Comparison of ENCODE assay signal across 10 cellular contexts in the genomic region with DNA sequence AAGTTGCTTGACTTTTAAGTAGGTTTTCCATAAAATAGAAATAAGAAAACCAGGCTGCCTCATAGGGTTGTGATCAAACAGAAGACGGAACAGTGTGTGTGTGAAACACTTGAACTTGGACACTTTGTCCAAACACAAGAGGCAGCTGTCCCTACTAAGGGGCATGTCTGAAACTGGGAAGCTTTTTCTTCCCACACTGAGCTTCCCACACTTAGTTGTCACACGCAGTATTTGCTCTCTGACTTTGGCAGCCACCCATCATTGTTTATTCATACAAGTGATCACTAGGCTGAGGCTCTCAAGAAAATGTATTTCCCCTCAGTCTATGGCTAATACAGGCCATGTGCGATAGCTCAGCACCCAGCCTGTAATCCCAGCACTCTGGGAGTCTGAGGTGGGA. TPM values are rescaled to one million over a fixed set of nuclear protein-coding genes. Genes with fewer than 3 reads are reported as not detected.
DNase-seq lines count a peak whose midpoint lies in the region; ATAC-seq and TF ChIP-seq lines count a peak whose summit lies in the region.
"Had no signal": no experiment of that assay in that cellular context is flagged by ENCODE, and none has a peak within 500 bp of the region (broad histone marks: within the 10 kb centered on the region; RNA-seq: fewer than 3 reads in every experiment).

No MANE protein-coding gene starts in this region.

- no peak overlapping the region for H3K4me3 Mint-ChIP-seq in activated T-helper 1 cell treated with anti-CD3 and anti-CD28 coated beads, Interleukin-12 subunit alpha, Interleukin-12 subunit beta, Interleukin-2, Interleukin-4 antibody, amounts not matched to agents 30 ng/mL and 10 ng/mL and 1 ng/mL, durations not matched to agents 14 hours and 24 hours and 36 hours

- H3K36me3 Mint-ChIP-seq in activated T-helper 1 cell treated with anti-CD3 and anti-CD28 coated beads, Interleukin-12 subunit alpha, Interleukin-12 subunit beta, Interleukin-2, Interleukin-4 antibody, amounts not matched to agents 30 ng/mL and 10 ng/mL and 1 ng/mL, durations not matched to agents 14 hours and 24 hours and 36 hours (ENCODE audit: low read depth) = peaks cover 8% of the 10 kb centered on the region
- H3K36me3 Mint-ChIP-seq: activated naive CD4-positive, alpha-beta T cell treated with anti-CD3 and anti-CD28 coated beads, Interleukin-2, amount 50 U/mL, for 24 hours had no signal

- no peaks in the 10 kb centered on the region for H3K9me3 Mint-ChIP-seq in activated T-helper 1 cell treated with anti-CD3 and anti-CD28 coated beads, Interleukin-12 subunit alpha, Interleukin-12 subunit beta, Interleukin-2, Interleukin-4 antibody, amounts not matched to agents 30 ng/mL and 10 ng/mL and 1 ng/mL, durations not matched to agents 14 hours and 24 hours and 36 hours
- H3K9me3 Mint-ChIP-seq: activated naive CD4-positive, alpha-beta T cell treated with anti-CD3 and anti-CD28 coated beads, Interleukin-2, amount 50 U/mL, for 24 hours had no signal

- ATAC-seq in HG02973 (IDR thresholded peaks at IDR 0.05; ENCODE audit: unreplicated experiment) = no peak

- H3K9me3 ChIP-seq in skeletal muscle satellite cell (replicated peaks; ENCODE audit: low read length) (no peaks in the 10 kb centered on the region), WERI-Rb-1 (ENCODE audit: severe bottlenecking) (no peaks in the 10 kb centered on the region)

- no peaks in the 10 kb centered on the region for H3K27me3 ChIP-seq in skeletal muscle satellite cell (ENCODE audit: control insufficient read depth, insufficient read depth, low read length)
- no peaks in the 10 kb centered on the region for H3K27me3 ChIP-seq in WERI-Rb-1 (ENCODE audit: insufficient read depth, low read depth, severe bottlenecking)

- peaks cover 79% of the 10 kb centered on the region for H3K4me1 ChIP-seq in skeletal muscle satellite cell (ENCODE audit: control insufficient read depth, insufficient read depth, low read length)

- peak overlapping the region; percentile 80 for H3K4me2 ChIP-seq in skeletal muscle satellite cell (ENCODE audit: low read length)

- H3K9ac ChIP-seq in skeletal muscle satellite cell (ENCODE audit: low read depth, low read length) = peak overlapping the region; percentile 92

- H3K27me3 Mint-ChIP-seq in activated T-helper 1 cell treated with anti-CD3 and anti-CD28 coated beads, Interleukin-12 subunit alpha, Interleukin-12 subunit beta, Interleukin-2, Interleukin-4 antibody, amounts not matched to agents 30 ng/mL and 10 ng/mL and 1 ng/mL, durations not matched to agents 14 hours and 24 hours and 36 hours (ENCODE audit: insufficient read depth) = peaks cover 15% of the 10 kb centered on the region
- H3K27me3 Mint-ChIP-seq: activated naive CD4-positive, alpha-beta T cell treated with anti-CD3 and anti-CD28 coated beads, Interleukin-2, amount 50 U/mL, for 24 hours had no signal

- H3K4me3 ChIP-seq in skeletal muscle satellite cell (ENCODE audit: low read length) (peak overlapping the region; percentile 57), WERI-Rb-1 (ENCODE audit: low read depth, low read length) (no peak overlapping the region)

- no peak overlapping the region for H3K27ac Mint-ChIP-seq in activated T-helper 1 cell treated with anti-CD3 and anti-CD28 coated beads, Interleukin-12 subunit alpha, Interleukin-12 subunit beta, Interleukin-2, Interleukin-4 antibody, amounts not matched to agents 30 ng/mL and 10 ng/mL and 1 ng/mL, durations not matched to agents 14 hours and 24 hours and 36 hours
- H3K27ac Mint-ChIP-seq: activated naive CD4-positive, alpha-beta T cell treated with anti-CD3 and anti-CD28 coated beads, Interleukin-2, amount 50 U/mL, for 24 hours had no signal

- DNase-seq in HCEC 1CT (peak; percentile 77), amniotic epithelial cell (ENCODE audit: low read depth) (peak; percentile 71), inferior parietal cortex (ENCODE audit: extremely low spot score) (peak; percentile 72), WERI-Rb-1 (no peak), dedifferentiated amniotic fluid mesenchymal stem cell (ENCODE audit: extremely low spot score) (no peak)
- no peak for DNase-seq in activated T-helper 1 cell treated with anti-CD3 and anti-CD28 coated beads, Interleukin-12 subunit alpha, Interleukin-12 subunit beta, Interleukin-2, Interleukin-4 antibody, amounts not matched to agents 30 ng/mL and 10 ng/mL and 1 ng/mL, durations not matched to agents 14 hours and 24 hours and 36 hours (ENCODE audit: low spot score)
- DNase-seq: NCI-H1417 treated with DMSO at 0.1 percent for 48 hours had no signal

- H3K36me3 ChIP-seq in skeletal muscle satellite cell (ENCODE audit: insufficient read depth, low read length) = peaks cover 33% of the 10 kb centered on the region
- no peaks in the 10 kb centered on the region for H3K36me3 ChIP-seq in WERI-Rb-1

- intact Hi-C loops in activated T-helper 1 cell treated with anti-CD3 and anti-CD28 coated beads, Interleukin-12 subunit alpha, Interleukin-12 subunit beta, Interleukin-2, Interleukin-4 antibody, amounts not matched to agents 30 ng/mL and 10 ng/mL and 1 ng/mL, durations not matched to agents 14 hours and 24 hours and 36 hours (cut with micrococcal nuclease) = loop anchor here (1.0 to 10.0 kb wide), 8 partner anchors 20 to 1960 kb away; a partner anchor contains a TSS

- no peak for TF ChIP-seq CTCF in WERI-Rb-1 (IDR thresholded peaks at IDR 0.05; ENCODE audit: low read depth, low read length)

- H3K27ac ChIP-seq in WERI-Rb-1 = no peak overlapping the region

- peaks cover 35% of the 10 kb centered on the region for H3K4me1 Mint-ChIP-seq in activated T-helper 1 cell treated with anti-CD3 and anti-CD28 coated beads, Interleukin-12 subunit alpha, Interleukin-12 subunit beta, Interleukin-2, Interleukin-4 antibody, amounts not matched to agents 30 ng/mL and 10 ng/mL and 1 ng/mL, durations not matched to agents 14 hours and 24 hours and 36 hours (ENCODE audit: low read depth)

RNA-seq across cellular contexts. Expression of a gene that starts 1.2 kb away (rescaled TPM):
- total RNA-seq in skeletal muscle satellite cell (2012; rRNA removed) = not detected in 2 replicates
- 0.23 TPM in 1 of 2 replicates, not detected in the other for total RNA-seq in activated T-helper 1 cell treated with anti-CD3 and anti-CD28 coated beads, Interleukin-12 subunit alpha, Interleukin-12 subunit beta, Interleukin-2, Interleukin-4 antibody, amounts not matched to agents 30 ng/mL and 10 ng/mL and 1 ng/mL, durations not matched to agents 14 hours and 24 hours and 36 hours

RNA-seq across cellular contexts. Expression of a gene that starts 34.4 kb away (rescaled TPM):
- 384 and 517 TPM in 2 replicates for total RNA-seq in skeletal muscle satellite cell (2012; rRNA removed)
- total RNA-seq in activated T-helper 1 cell treated with anti-CD3 and anti-CD28 coated beads, Interleukin-12 subunit alpha, Interleukin-12 subunit beta, Interleukin-2, Interleukin-4 antibody, amounts not matched to agents 30 ng/mL and 10 ng/mL and 1 ng/mL, durations not matched to agents 14 hours and 24 hours and 36 hours = 140 and 143 TPM in 2 replicates

Comparison
In these comparisons a context has a peak if more than half of its experiments do, and no peak if none do; other contexts are left out.
1. DNase-seq: peak in HCEC 1CT (single experiment), amniotic epithelial cell (single experiment) and inferior parietal cortex (single experiment); none in WERI-Rb-1 (single experiment), dedifferentiated amniotic fluid mesenchymal stem cell (single experiment) and activated T-helper 1 cell treated with anti-CD3 and anti-CD28 coated beads, Interleukin-12 subunit alpha, Interleukin-12 subunit beta, Interleukin-2, Interleukin-4 antibody, amounts not matched to agents 30 ng/mL and 10 ng/mL and 1 ng/mL, durations not matched to agents 14 hours and 24 hours and 36 hours (single experiment).